ENCODE assay signal across 9 cellular contexts in genomic region chr6:42406296-42407280, GRCh38. TPM values are rescaled to one million over a fixed set of nuclear protein-coding genes. Genes with fewer than 3 reads are reported as not detected.
A peak's percentile ranks its signal among the peaks of the same experiment; 100 is the strongest.
DNase-seq lines count a peak whose midpoint lies in the region; ATAC-seq and TF ChIP-seq lines count a peak whose summit lies in the region.
"Had no signal": no experiment of that assay in that cellular context is flagged by ENCODE, and none has a peak within 500 bp of the region (broad histone marks: within the 10 kb centered on the region; RNA-seq: fewer than 3 reads in every experiment).

No MANE protein-coding gene starts in this region.

- H3K4me3 ChIP-seq in CD8-positive, alpha-beta T cell (ENCODE audit: low read depth, low read length) = no peak overlapping the region
- H3K4me3 ChIP-seq in HAP-1 = no peak overlapping the region
- peak overlapping the region in 1 of 2 experiments; percentile 56 for H3K4me3 ChIP-seq in mesenchymal stem cell (ENCODE audit: insufficient read depth in 1 of 2, low read depth in 1 of 2, low read length in 2 of 2)

- peak in 1 of 7 experiments; percentile 45 for DNase-seq in CD8-positive, alpha-beta T cell
- peak; percentile 93 to 94 for DNase-seq in HAP-1 (ENCODE audit: low spot score in 2 of 2)
- DNase-seq in astrocyte of the hippocampus (ENCODE audit: low read depth, low spot score) = peak; percentile 41
- peak; percentile 30 for DNase-seq in mesenchymal stem cell
- no peak for DNase-seq in HuH-7 (ENCODE audit: low spot score)
- DNase-seq in erythroblast (lab: John Stamatoyannopoulos, UW) = no peak
- DNase-seq in OCI-M2 (lab: John Stamatoyannopoulos, UW; ENCODE audit: unreplicated experiment) = no peak
- DNase-seq: WERI-Rb-1 had no signal

- CTCF ChIA-PET in CD8-positive, alpha-beta T cell (lab: Charles Lee) = interaction anchor here (1.3 kb wide), 1 partner anchor 10 kb away, joined by 3 read pairs; no protein-coding TSS in a partner anchor

- H3K9me3 Mint-ChIP-seq in CD8-positive, alpha-beta T cell = no peaks in the 10 kb centered on the region
- H3K9me3 Mint-ChIP-seq: IgD-negative memory B cell had no signal

- no peaks in the 10 kb centered on the region for H3K27me3 Mint-ChIP-seq in CD8-positive, alpha-beta T cell (ENCODE audit: low read depth)

- H3K36me3 Mint-ChIP-seq in CD8-positive, alpha-beta T cell = peaks cover 13% of the 10 kb centered on the region

- no peak overlapping the region for H4K91ac ChIP-seq in mesenchymal stem cell (ENCODE audit: low read length)

- intact Hi-C loops in CD8-positive, alpha-beta T cell (cut with DNase I, micrococcal nuclease) = no loop called here

- no peaks in the 10 kb centered on the region for H3K36me3 ChIP-seq in CD8-positive, alpha-beta T cell (ENCODE audit: insufficient read depth, low read length)
- no peaks in the 10 kb centered on the region for H3K36me3 ChIP-seq in HAP-1 (replicated peaks)
- H3K36me3 ChIP-seq in mesenchymal stem cell (ENCODE audit: control insufficient read depth in 1 of 2, insufficient read depth in 2 of 2, low read depth in 1 of 2, low read length in 2 of 2) = peaks cover 0 to 6% of the 10 kb centered on the region in 2 experiments
- H3K36me3 ChIP-seq: WERI-Rb-1 had no signal

- H2BK15ac ChIP-seq in mesenchymal stem cell (ENCODE audit: low read depth, poor library complexity, severe bottlenecking) = no peak overlapping the region

- in situ Hi-C loops in HAP-1 (cut with MboI; ENCODE audit: low sequenced_read_pairs) = no loop called here

- H2BK12ac ChIP-seq in mesenchymal stem cell (ENCODE audit: low read length in 2 of 2) = peak overlapping the region in 1 of 2 experiments; percentile 17

- H3K9me3 ChIP-seq in CD8-positive, alpha-beta T cell (ENCODE audit: low read length) = no peaks in the 10 kb centered on the region
- no peaks in the 10 kb centered on the region for H3K9me3 ChIP-seq in HAP-1
- no peaks in the 10 kb centered on the region for H3K9me3 ChIP-seq in mesenchymal stem cell (ENCODE audit: control insufficient read depth, low read length)

- peak overlapping the region in 1 of 2 experiments; percentile 25 for H3K18ac ChIP-seq in mesenchymal stem cell (ENCODE audit: low read depth in 1 of 2, low read length in 2 of 2)

- peaks cover 81% of the 10 kb centered on the region for H3K4me1 Mint-ChIP-seq in CD8-positive, alpha-beta T cell (ENCODE audit: low read depth)

- no peak overlapping the region for H2BK120ac ChIP-seq in mesenchymal stem cell (ENCODE audit: low read depth, low read length)

- H3K4me2 ChIP-seq in mesenchymal stem cell (ENCODE audit: low read length, poor library complexity, severe bottlenecking) = no peak overlapping the region

- H3K4me1 ChIP-seq in CD8-positive, alpha-beta T cell (ENCODE audit: insufficient read depth, low read length) = peaks cover 50% of the 10 kb centered on the region
- H3K4me1 ChIP-seq in HAP-1 = peaks cover 47% of the 10 kb centered on the region
- peaks cover 23% of the 10 kb centered on the region for H3K4me1 ChIP-seq in mesenchymal stem cell (ENCODE audit: control insufficient read depth, insufficient read depth, low read depth, low read length)

- 92% methylated on average over 6 of the region's 6 CpGs for WGBS in mesenchymal stem cell

- POLR2A ChIA-PET in CD8-positive, alpha-beta T cell (lab: Charles Lee) = interaction anchor here (1.0 to 1.8 kb wide), 3 partner anchors 8 to 16 kb away, joined by 3 to 5 read pairs (median 5); no protein-coding TSS in a partner anchor

- no peak overlapping the region for H4K8ac ChIP-seq in mesenchymal stem cell (ENCODE audit: low read length)

- H2AK5ac ChIP-seq in mesenchymal stem cell (ENCODE audit: low read length, severe bottlenecking) = peak overlapping the region; percentile 6

- no peak for ATAC-seq in CD8-positive, alpha-beta T cell

- H3K27ac ChIP-seq in CD8-positive, alpha-beta T cell (ENCODE audit: low read depth, low read length) = no peak overlapping the region
- H3K27ac ChIP-seq in mesenchymal stem cell (ENCODE audit: low read length, poor library complexity, severe bottlenecking) = no peak overlapping the region
- H3K27ac ChIP-seq: WERI-Rb-1 had no signal

- no peak overlapping the region for H3K4ac ChIP-seq in mesenchymal stem cell (ENCODE audit: low read depth in 1 of 2, low read length in 2 of 2)

- H2AFZ ChIP-seq in mesenchymal stem cell (ENCODE audit: low read depth, low read length) = no peak overlapping the region

- TF ChIP-seq POLR2A in erythroblast (IDR thresholded peaks at IDR 0.05; ENCODE audit: low read length) = no peak

- TF ChIP-seq CTCF in CD8-positive, alpha-beta T cell (IDR thresholded peaks at IDR 0.05) = no peak

- peak overlapping the region; percentile 77 for H3K27ac Mint-ChIP-seq in CD8-positive, alpha-beta T cell

- H3K4me3 Mint-ChIP-seq in CD8-positive, alpha-beta T cell = no peak overlapping the region
- H3K4me3 Mint-ChIP-seq: IgD-negative memory B cell had no signal

- peak overlapping the region; percentile 80 for H3K9ac ChIP-seq in mesenchymal stem cell (ENCODE audit: low read length)

- H3K27me3 ChIP-seq in CD8-positive, alpha-beta T cell (ENCODE audit: insufficient read depth, low read length) = no peaks in the 10 kb centered on the region
- H3K27me3 ChIP-seq in HAP-1 (ENCODE audit: low read depth) (no peaks in the 10 kb centered on the region), mesenchymal stem cell (ENCODE audit: control insufficient read depth in 1 of 2, insufficient read depth in 1 of 2, low read length in 2 of 2) (no peaks in the 10 kb centered on the region)

- no peak overlapping the region for H2BK5ac ChIP-seq in mesenchymal stem cell (ENCODE audit: low read depth, low read length, poor library complexity, severe bottlenecking)

- H3K23ac ChIP-seq in mesenchymal stem cell (ENCODE audit: low read length in 2 of 2) = no peak overlapping the region

- H3K79me1 ChIP-seq in mesenchymal stem cell (replicated peaks; ENCODE audit: low read length, poor library complexity, severe bottlenecking) = peaks cover 39% of the 10 kb centered on the region

- H3K14ac ChIP-seq in mesenchymal stem cell (ENCODE audit: low read length in 2 of 2) = no peak overlapping the region

RNA-seq across cellular contexts. Expression of gene TRERF1, which starts 45.1 kb away (rescaled TPM):
- total RNA-seq in CD8-positive, alpha-beta T cell = 10 to 100 TPM; 20.2 to 20.4 TPM
- polyA plus RNA-seq in mesenchymal stem cell (2013, experiment 1 of 2) = 8.3 TPM
- 7.9 TPM for polyA plus RNA-seq in mesenchymal stem cell (2013, experiment 2 of 2)

Comparison
In these comparisons a context has a peak if more than half of its experiments do, and no peak if none do; other contexts are left out.
1. DNase-seq: peak in HAP-1 (2 of 2), astrocyte of the hippocampus (single experiment) and mesenchymal stem cell (single experiment); none in HuH-7 (single experiment), erythroblast (0 of 2) and OCI-M2 (single experiment).